Comparison of ENCODE assay signal across 22 cellular contexts in the genomic region with DNA sequence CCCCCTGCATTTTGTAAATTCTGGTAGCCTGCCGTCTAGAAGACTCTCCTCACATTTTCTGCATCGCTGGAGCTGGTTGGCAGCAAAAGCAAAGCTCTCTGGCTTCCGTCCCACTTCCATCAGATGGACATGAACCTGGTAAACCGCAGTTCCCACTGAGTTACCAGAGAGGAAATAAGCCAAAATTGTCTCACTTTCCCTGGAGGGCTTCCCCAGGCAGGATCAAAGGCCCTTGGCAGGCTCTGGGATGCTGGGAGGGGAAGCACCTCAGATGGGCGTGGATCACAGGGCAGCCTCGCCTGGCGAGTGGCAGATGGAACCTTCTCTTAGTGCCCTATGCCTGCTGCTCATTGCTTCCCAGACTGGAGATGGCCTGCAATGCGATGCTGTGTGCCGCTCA.
DNase-seq lines count a peak whose midpoint lies in the region; ATAC-seq, FAIRE-seq and TF ChIP-seq lines count a peak whose summit lies in the region.
"Had no signal": no experiment of that assay in that cellular context is flagged by ENCODE, and none has a peak within 500 bp of the region (broad histone marks: within the 10 kb centered on the region; RNA-seq: fewer than 3 reads in every experiment).

No MANE protein-coding gene starts in this region.

- H3K4me1 ChIP-seq in pancreas (no peaks in the 10 kb centered on the region), mesenchymal stem cell (ENCODE audit: control insufficient read depth, insufficient read depth, low read depth, low read length) (no peaks in the 10 kb centered on the region)

- TF ChIP-seq CTCF in pancreas (IDR thresholded peaks at IDR 0.05), result no peak

- H3K27me3 ChIP-seq in pancreas, result no peaks in the 10 kb centered on the region
- H3K27me3 ChIP-seq in mesenchymal stem cell (ENCODE audit: control insufficient read depth in 1 of 2, insufficient read depth in 1 of 2, low read length in 2 of 2), result no peaks in the 10 kb centered on the region

- no peak overlapping the region for H3K4ac ChIP-seq in mesenchymal stem cell (ENCODE audit: low read depth in 1 of 2, low read length in 2 of 2)

- H3K79me1 ChIP-seq in mesenchymal stem cell (replicated peaks; ENCODE audit: low read length, poor library complexity, severe bottlenecking), result no peaks in the 10 kb centered on the region

- intact Hi-C loops in pancreas (cut with DNase I), result no loop called here

- no peak overlapping the region for H2BK5ac ChIP-seq in mesenchymal stem cell (ENCODE audit: low read depth, low read length, poor library complexity, severe bottlenecking)

- H3K9me3 ChIP-seq in pancreas, result no peaks in the 10 kb centered on the region
- H3K9me3 ChIP-seq in mesenchymal stem cell (ENCODE audit: control insufficient read depth, low read length), result peaks cover 17% of the 10 kb centered on the region

- peak; percentile 96 for DNase-seq in DMS79 treated with DMSO at 0.1 percent for 48 hours (lab: John Stamatoyannopoulos, UW)
- peak; percentile 5 for DNase-seq in M059J (ENCODE audit: low read depth)
- DNase-seq in astrocyte of the hippocampus (ENCODE audit: low read depth, low spot score), result peak; percentile 12
- peak in 1 of 6 donors; percentile 43 for DNase-seq in pancreas
- no peak for DNase-seq in NCI-H2107 treated with DMSO at 0.1 percent for 48 hours (lab: John Stamatoyannopoulos, UW; ENCODE audit: unreplicated experiment)
- DNase-seq in mesenchymal stem cell, result no peak
- DNase-seq: H7, MM.1S, NCI-H1417 treated with DMSO at 0.1 percent for 48 hours, NCI-H187, NCI-H2081 treated with DMSO at 0.1 percent for 48 hours, NCI-H2171 treated with DMSO at 0.1 percent for 48 hours, NCI-H524, NCI-H774, SHP77, T-helper 1 cell had no signal

- H4K91ac ChIP-seq in mesenchymal stem cell (ENCODE audit: low read length), result no peak overlapping the region

- H3K23ac ChIP-seq in mesenchymal stem cell (ENCODE audit: low read length in 2 of 2), result no peak overlapping the region

- no peak overlapping the region for H2BK15ac ChIP-seq in mesenchymal stem cell (ENCODE audit: low read depth, poor library complexity, severe bottlenecking)

- H2AFZ ChIP-seq in mesenchymal stem cell (ENCODE audit: low read depth, low read length), result no peak overlapping the region

- ATAC-seq in pancreas (peak; percentile 22 to 72 (median 49)), HG02623 (IDR thresholded peaks at IDR 0.05; ENCODE audit: unreplicated experiment) (no peak)
- ATAC-seq: K562, Panc1 had no signal

- no peak overlapping the region for H4K8ac ChIP-seq in mesenchymal stem cell (ENCODE audit: low read length)

- 58 to 59% methylated on average over 9 of the region's 9 CpGs for WGBS in pancreas, 2 donors
- WGBS in mesenchymal stem cell, result 81% methylated on average over 9 of the region's 9 CpGs

- no peak for FAIRE-seq in pancreas (lab: Jason Lieb, UNC)
- FAIRE-seq: GM18507, HTR-8/SVneo, K562 had no signal

- H3K18ac ChIP-seq in mesenchymal stem cell (ENCODE audit: low read depth in 1 of 2, low read length in 2 of 2), result no peak overlapping the region

- no peak overlapping the region for H3K4me2 ChIP-seq in mesenchymal stem cell (ENCODE audit: low read length, poor library complexity, severe bottlenecking)

- no peak overlapping the region for H3K14ac ChIP-seq in mesenchymal stem cell (ENCODE audit: low read length in 2 of 2)

- H3K9ac ChIP-seq in mesenchymal stem cell (ENCODE audit: low read length), result no peak overlapping the region

- no peak overlapping the region for H2BK120ac ChIP-seq in mesenchymal stem cell (ENCODE audit: low read depth, low read length)

- no peak overlapping the region for H3K4me3 ChIP-seq in pancreas
- no peak overlapping the region for H3K4me3 ChIP-seq in mesenchymal stem cell (ENCODE audit: insufficient read depth in 1 of 2, low read depth in 1 of 2, low read length in 2 of 2)
- H3K4me3 ChIP-seq: K562 had no signal

- no peak overlapping the region for H2AK5ac ChIP-seq in mesenchymal stem cell (ENCODE audit: low read length, severe bottlenecking)

- H3K36me3 ChIP-seq in pancreas (no peaks in the 10 kb centered on the region), mesenchymal stem cell (ENCODE audit: control insufficient read depth in 1 of 2, insufficient read depth in 2 of 2, low read depth in 1 of 2, low read length in 2 of 2) (no peaks in the 10 kb centered on the region)

- H3K27ac ChIP-seq in pancreas (no peak overlapping the region), mesenchymal stem cell (ENCODE audit: low read length, poor library complexity, severe bottlenecking) (no peak overlapping the region)
- H3K27ac ChIP-seq: RWPE1 had no signal

- no peak overlapping the region for H2BK12ac ChIP-seq in mesenchymal stem cell (ENCODE audit: low read length in 2 of 2)

Comparison
In these comparisons a context has a peak if more than half of its experiments do, and no peak if none do; other contexts are left out.
1. DNase-seq: peak in DMS79 treated with DMSO at 0.1 percent for 48 hours (single experiment), M059J (single experiment) and astrocyte of the hippocampus (single experiment); none in NCI-H2107 treated with DMSO at 0.1 percent for 48 hours (single experiment) and mesenchymal stem cell (single experiment).